8 cellular contexts compared by ENCODE assay signal in genomic region chr6:118704911-118705310, GRCh38. TPM values are rescaled to one million over a fixed set of nuclear protein-coding genes. Genes with fewer than 3 reads are reported as not detected.
DNase-seq lines count a peak whose midpoint lies in the region; ATAC-seq and TF ChIP-seq lines count a peak whose summit lies in the region.

No MANE protein-coding gene starts in this region.

- no peak for TF ChIP-seq CTCF in glutamatergic neuron (IDR thresholded peaks at IDR 0.05; ENCODE audit: partially characterized antibody, unreplicated experiment)

- peaks cover 4% of the 10 kb centered on the region for H3K9me3 Mint-ChIP-seq in activated naive CD4-positive, alpha-beta T cell treated with anti-CD3 and anti-CD28 coated beads for 36 hours
- H3K9me3 Mint-ChIP-seq in activated CD4-positive, alpha-beta memory T cell treated with anti-CD3 and anti-CD28 coated beads, Interleukin-2, amount 10 ng/mL, durations not matched to agents 7 days and 5 days = no peaks in the 10 kb centered on the region
- H3K9me3 Mint-ChIP-seq in glutamatergic neuron (ENCODE audit: unreplicated experiment) = peaks cover 6% of the 10 kb centered on the region
- H3K9me3 Mint-ChIP-seq in stimulated activated naive CD8-positive, alpha-beta T cell treated with anti-CD3 and anti-CD28 coated beads, Interleukin-15, amount 100 ng/mL, for 72 hours = peaks cover 5 to 6% of the 10 kb centered on the region in 2 donors

- ATAC-seq in stimulated activated naive CD8-positive, alpha-beta T cell treated with anti-CD3 and anti-CD28 coated beads, Interleukin-15, amount 100 ng/mL, for 72 hours = no peak

- H3K27me3 Mint-ChIP-seq in activated naive CD4-positive, alpha-beta T cell treated with anti-CD3 and anti-CD28 coated beads for 36 hours (ENCODE audit: low read depth) = no peaks in the 10 kb centered on the region
- H3K27me3 Mint-ChIP-seq in activated CD4-positive, alpha-beta memory T cell treated with anti-CD3 and anti-CD28 coated beads, Interleukin-2, amount 10 ng/mL, durations not matched to agents 7 days and 5 days = no peaks in the 10 kb centered on the region
- H3K27me3 Mint-ChIP-seq in glutamatergic neuron (ENCODE audit: unreplicated experiment) = peaks cover 3% of the 10 kb centered on the region
- H3K27me3 Mint-ChIP-seq in stimulated activated naive CD8-positive, alpha-beta T cell treated with anti-CD3 and anti-CD28 coated beads, Interleukin-15, amount 100 ng/mL, for 72 hours = no peaks in the 10 kb centered on the region

- H3K4me3 Mint-ChIP-seq in activated naive CD4-positive, alpha-beta T cell treated with anti-CD3 and anti-CD28 coated beads for 36 hours = peak overlapping the region; percentile 70
- H3K4me3 Mint-ChIP-seq in activated CD4-positive, alpha-beta memory T cell treated with anti-CD3 and anti-CD28 coated beads, Interleukin-2, amount 10 ng/mL, durations not matched to agents 7 days and 5 days = no peak overlapping the region
- H3K4me3 Mint-ChIP-seq in glutamatergic neuron (ENCODE audit: unreplicated experiment) = peak overlapping the region; percentile 53
- peak overlapping the region; percentile 97 to 99 for H3K4me3 Mint-ChIP-seq in stimulated activated naive CD8-positive, alpha-beta T cell treated with anti-CD3 and anti-CD28 coated beads, Interleukin-15, amount 100 ng/mL, for 72 hours

- H3K4me1 Mint-ChIP-seq in activated naive CD4-positive, alpha-beta T cell treated with anti-CD3 and anti-CD28 coated beads for 36 hours (ENCODE audit: low read depth) = peaks cover 66% of the 10 kb centered on the region
- H3K4me1 Mint-ChIP-seq in activated CD4-positive, alpha-beta memory T cell treated with anti-CD3 and anti-CD28 coated beads, Interleukin-2, amount 10 ng/mL, durations not matched to agents 7 days and 5 days = peaks cover 45% of the 10 kb centered on the region
- peaks cover 31% of the 10 kb centered on the region for H3K4me1 Mint-ChIP-seq in glutamatergic neuron (ENCODE audit: low read depth, unreplicated experiment)
- peaks cover 70% of the 10 kb centered on the region for H3K4me1 Mint-ChIP-seq in stimulated activated naive CD8-positive, alpha-beta T cell treated with anti-CD3 and anti-CD28 coated beads, Interleukin-15, amount 100 ng/mL, for 72 hours

- intact Hi-C loops in activated naive CD4-positive, alpha-beta T cell treated with anti-CD3 and anti-CD28 coated beads for 36 hours (cut with micrococcal nuclease) = loop anchor here (10.0 kb wide), 1 partner anchor 1030 kb away; the partner anchor contains the start of gene NUS1

- peak overlapping the region; percentile 54 for H3K27ac Mint-ChIP-seq in activated naive CD4-positive, alpha-beta T cell treated with anti-CD3 and anti-CD28 coated beads for 36 hours
- H3K27ac Mint-ChIP-seq in activated CD4-positive, alpha-beta memory T cell treated with anti-CD3 and anti-CD28 coated beads, Interleukin-2, amount 10 ng/mL, durations not matched to agents 7 days and 5 days = peak overlapping the region; percentile 21
- H3K27ac Mint-ChIP-seq in glutamatergic neuron (ENCODE audit: unreplicated experiment) = peak overlapping the region; percentile 59
- H3K27ac Mint-ChIP-seq in stimulated activated naive CD8-positive, alpha-beta T cell treated with anti-CD3 and anti-CD28 coated beads, Interleukin-15, amount 100 ng/mL, for 72 hours = peak overlapping the region; percentile 7 to 80

- H3K36me3 Mint-ChIP-seq in activated naive CD4-positive, alpha-beta T cell treated with anti-CD3 and anti-CD28 coated beads for 36 hours (ENCODE audit: low read depth) = peaks cover 9% of the 10 kb centered on the region
- peaks cover 63% of the 10 kb centered on the region for H3K36me3 Mint-ChIP-seq in activated CD4-positive, alpha-beta memory T cell treated with anti-CD3 and anti-CD28 coated beads, Interleukin-2, amount 10 ng/mL, durations not matched to agents 7 days and 5 days (ENCODE audit: low read depth)
- H3K36me3 Mint-ChIP-seq in glutamatergic neuron (ENCODE audit: unreplicated experiment) = no peaks in the 10 kb centered on the region

- POLR2A ChIA-PET in activated CD4-positive, alpha-beta memory T cell treated with anti-CD3 and anti-CD28 coated beads, Interleukin-2, amount 10 ng/mL, durations not matched to agents 7 days and 5 days (lab: Charles Lee) = interaction anchor here (1.7 to 9.8 kb wide), 4 partner anchors 21 to 189 kb away, joined by 7 to 146 read pairs (median 36); partner anchors contain the start of genes ASF1A and CEP85L

- CTCF ChIA-PET in activated naive CD4-positive, alpha-beta T cell treated with anti-CD3 and anti-CD28 coated beads for 36 hours (lab: Charles Lee) = interaction anchor here (0.6 to 2.0 kb wide), 3 partner anchors 21 to 622 kb away, joined by 4 to 9 read pairs (median 4); no protein-coding TSS in a partner anchor
- CTCF ChIA-PET in activated CD4-positive, alpha-beta memory T cell treated with anti-CD3 and anti-CD28 coated beads, Interleukin-2, amount 10 ng/mL, durations not matched to agents 7 days and 5 days (lab: Charles Lee) = interaction anchor here (1.4 kb wide), 1 partner anchor 7 kb away, joined by 4 read pairs; no protein-coding TSS in a partner anchor

- DNase-seq in activated naive CD4-positive, alpha-beta T cell treated with anti-CD3 and anti-CD28 coated beads for 36 hours = no peak
- DNase-seq in activated naive CD4-positive, alpha-beta T cell treated with anti-CD3 and anti-CD28 coated beads, Interleukin-2, amount 50 U/mL, for 16 hours = no peak
- no peak for DNase-seq in activated CD4-positive, alpha-beta memory T cell treated with anti-CD3 and anti-CD28 coated beads, Interleukin-2, amount 10 ng/mL, durations not matched to agents 7 days and 5 days
- DNase-seq in glutamatergic neuron (no peak), NCI-H226 (no peak), cortex of kidney (lab: John Stamatoyannopoulos, UW) (no peak)
- no peak for DNase-seq in stimulated activated naive CD8-positive, alpha-beta T cell treated with anti-CD3 and anti-CD28 coated beads, Interleukin-15, amount 100 ng/mL, for 72 hours
- no peak for DNase-seq in stimulated activated CD4-positive, alpha-beta T cell treated with anti-CD3 and anti-CD28 coated beads, Interleukin-2, amount 100 ng/mL, for 24 hours

RNA-seq across cellular contexts. Expression of gene CEP85L, which starts 53.5 kb away (rescaled TPM):
- total RNA-seq in activated naive CD4-positive, alpha-beta T cell treated with anti-CD3 and anti-CD28 coated beads for 36 hours = 10 to 100 TPM; 31.4 to 31.9 TPM
- 10 to 100 TPM; 36.2 to 38.0 TPM for total RNA-seq in activated CD4-positive, alpha-beta memory T cell treated with anti-CD3 and anti-CD28 coated beads, Interleukin-2, amount 10 ng/mL, durations not matched to agents 7 days and 5 days
- total RNA-seq in glutamatergic neuron (ENCODE audit: unreplicated experiment) = 51.5 TPM
